Comparison of ENCODE assay signal across 8 cellular contexts in the genomic region with DNA sequence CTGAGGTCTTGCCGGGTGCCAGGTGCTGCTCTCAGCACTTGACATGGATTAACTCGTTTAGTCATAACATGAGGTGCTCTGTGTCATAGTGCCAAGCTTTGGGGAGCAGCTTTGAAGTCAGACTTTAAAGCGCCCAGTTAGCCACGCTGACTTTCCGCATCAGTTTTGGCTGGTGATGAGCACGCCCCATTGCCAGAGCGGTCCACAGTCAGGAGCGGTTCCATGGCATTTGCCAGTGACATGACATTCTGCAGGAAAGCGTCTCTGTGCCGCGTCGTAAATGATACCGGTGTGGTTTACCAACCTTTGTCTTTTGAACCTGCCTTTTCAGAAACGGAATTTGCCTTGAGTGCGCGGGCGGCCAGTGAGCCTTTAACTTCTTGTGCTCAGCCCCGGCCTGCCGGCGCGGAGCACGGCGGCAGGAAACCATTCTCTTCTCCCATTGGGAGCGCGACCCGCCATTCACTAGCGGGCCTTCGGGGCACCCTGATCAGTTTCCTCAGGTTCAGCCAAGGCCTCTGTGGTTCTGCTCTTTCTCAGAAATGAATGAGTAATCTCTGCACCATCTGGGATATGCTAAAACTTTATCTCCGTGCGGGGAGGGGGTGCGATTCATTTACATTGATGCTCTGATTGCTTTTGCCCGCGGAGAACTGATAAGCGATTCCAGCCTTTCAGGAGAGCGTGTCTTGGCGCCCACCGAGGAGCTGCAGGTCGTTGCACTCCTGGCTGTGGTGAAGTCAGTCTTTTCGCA. TPM values are rescaled to one million over a fixed set of nuclear protein-coding genes. Genes with fewer than 3 reads are reported as not detected.
DNase-seq lines count a peak whose midpoint lies in the region; ATAC-seq, FAIRE-seq and TF ChIP-seq lines count a peak whose summit lies in the region.

No MANE protein-coding gene starts in this region.

- H3K9ac ChIP-seq in HUES6 (ENCODE audit: low read length) (no peak overlapping the region), neural cell (ENCODE audit: low read length) (no peak overlapping the region)

- H3K27me3 ChIP-seq in HUES6 (ENCODE audit: control insufficient read depth, insufficient read depth, low read length) (peaks cover 32% of the 10 kb centered on the region), neural cell (ENCODE audit: insufficient read depth, low read depth, low read length) (peaks cover 23% of the 10 kb centered on the region), tibial artery (no peaks in the 10 kb centered on the region)

- H3K9me2 ChIP-seq in neural cell (ENCODE audit: insufficient read depth, low read length), result no peaks in the 10 kb centered on the region

- H3K27ac ChIP-seq in HUES6 (ENCODE audit: low read depth, low read length), result no peak overlapping the region
- no peak overlapping the region for H3K27ac ChIP-seq in neural cell (ENCODE audit: low read length)
- H3K27ac ChIP-seq in tibial artery, result no peak overlapping the region

- no peak for TF ChIP-seq EP300 in neural cell (conservative IDR thresholded peaks at IDR 0.05; ENCODE audit: poor library complexity, severe bottlenecking)

- TF ChIP-seq CTCF in neural cell (IDR thresholded peaks at IDR 0.05; ENCODE audit: poor library complexity, severe bottlenecking) (no peak), tibial artery (IDR thresholded peaks at IDR 0.05) (no peak)

- H3K9me3 ChIP-seq in HUES6 (ENCODE audit: control insufficient read depth, insufficient read depth, low read depth, low read length), result no peaks in the 10 kb centered on the region
- no peaks in the 10 kb centered on the region for H3K9me3 ChIP-seq in neural cell (ENCODE audit: low read length)
- no peaks in the 10 kb centered on the region for H3K9me3 ChIP-seq in tibial artery

- DNase-seq in activated T-helper 1 cell treated with Interleukin-2 at 50 U/mL for 16 hours (ENCODE audit: low read depth) (peak; percentile 8), fibroblast of peridontal ligament (ENCODE audit: extremely low read depth) (peak; percentile 93), tibial artery (peak in 1 of 2 donors; percentile 61), GM12891 (ENCODE audit: insufficient read length, low spot score) (no peak)

- H4K20me1 ChIP-seq in neural cell (ENCODE audit: insufficient read depth), result no peaks in the 10 kb centered on the region

- H3F3A ChIP-seq in neural cell (ENCODE audit: insufficient read depth, low read length, poor library complexity, severe bottlenecking), result no peaks in the 10 kb centered on the region

- no peak for TF ChIP-seq RAD21 in neural cell (conservative IDR thresholded peaks at IDR 0.05)

- no peak overlapping the region for H3K4me2 ChIP-seq in neural cell (ENCODE audit: low read length)

- intact Hi-C loops in tibial artery (cut with DNase I; ENCODE audit: low total_unique reads), result no loop called here

- peaks cover 7% of the 10 kb centered on the region for H3K4me1 ChIP-seq in HUES6 (ENCODE audit: control insufficient read depth, insufficient read depth, low read length)
- H3K4me1 ChIP-seq in tibial artery, result peaks cover 0 to 14% (median 10%) of the 10 kb centered on the region in 4 donors

- no peak overlapping the region for H2AFZ ChIP-seq in neural cell (ENCODE audit: low read depth, low read length)

- peak; percentile 77 for ATAC-seq in GM18511 (IDR thresholded peaks at IDR 0.05; ENCODE audit: unreplicated experiment)
- ATAC-seq in HG02642 (IDR thresholded peaks at IDR 0.05; ENCODE audit: poor library complexity, unreplicated experiment), result no peak

- H3K4me3 ChIP-seq in HUES6 (ENCODE audit: low read depth, low read length) (peak overlapping the region; percentile 46), neural cell (ENCODE audit: low read length) (peak overlapping the region; percentile 52), tibial artery (peak overlapping the region; percentile 34 to 41)

- no peaks in the 10 kb centered on the region for H3K79me2 ChIP-seq in neural cell (replicated peaks; ENCODE audit: insufficient read depth, low read length)

- FAIRE-seq in GM12891 (lab: Jason Lieb, UNC), result no peak

- H3K36me3 ChIP-seq in HUES6 (ENCODE audit: control insufficient read depth, insufficient read depth, low read length) (no peaks in the 10 kb centered on the region), neural cell (ENCODE audit: insufficient read depth, low read length) (no peaks in the 10 kb centered on the region), tibial artery (no peaks in the 10 kb centered on the region)

- no peak for TF ChIP-seq POLR2A in GM12891 (IDR thresholded peaks at IDR 0.05; ENCODE audit: low read depth, low read length)

TF ChIP-seq in neural cell, 6 proteins besides CTCF, POLR2A, EP300 and RAD21:
- TF ChIP-seq MXI1 (conservative IDR thresholded peaks at IDR 0.05; ENCODE audit: poor library complexity, severe bottlenecking), result no peak
- no peak for TF ChIP-seq EZH2 (IDR thresholded peaks at IDR 0.05; ENCODE audit: borderline replicate concordance, insufficient read depth, low read length, poor library complexity, severe bottlenecking)
- TF ChIP-seq SMC3 (conservative IDR thresholded peaks at IDR 0.05; ENCODE audit: poor library complexity), result no peak
- TF ChIP-seq, protein P1, sequence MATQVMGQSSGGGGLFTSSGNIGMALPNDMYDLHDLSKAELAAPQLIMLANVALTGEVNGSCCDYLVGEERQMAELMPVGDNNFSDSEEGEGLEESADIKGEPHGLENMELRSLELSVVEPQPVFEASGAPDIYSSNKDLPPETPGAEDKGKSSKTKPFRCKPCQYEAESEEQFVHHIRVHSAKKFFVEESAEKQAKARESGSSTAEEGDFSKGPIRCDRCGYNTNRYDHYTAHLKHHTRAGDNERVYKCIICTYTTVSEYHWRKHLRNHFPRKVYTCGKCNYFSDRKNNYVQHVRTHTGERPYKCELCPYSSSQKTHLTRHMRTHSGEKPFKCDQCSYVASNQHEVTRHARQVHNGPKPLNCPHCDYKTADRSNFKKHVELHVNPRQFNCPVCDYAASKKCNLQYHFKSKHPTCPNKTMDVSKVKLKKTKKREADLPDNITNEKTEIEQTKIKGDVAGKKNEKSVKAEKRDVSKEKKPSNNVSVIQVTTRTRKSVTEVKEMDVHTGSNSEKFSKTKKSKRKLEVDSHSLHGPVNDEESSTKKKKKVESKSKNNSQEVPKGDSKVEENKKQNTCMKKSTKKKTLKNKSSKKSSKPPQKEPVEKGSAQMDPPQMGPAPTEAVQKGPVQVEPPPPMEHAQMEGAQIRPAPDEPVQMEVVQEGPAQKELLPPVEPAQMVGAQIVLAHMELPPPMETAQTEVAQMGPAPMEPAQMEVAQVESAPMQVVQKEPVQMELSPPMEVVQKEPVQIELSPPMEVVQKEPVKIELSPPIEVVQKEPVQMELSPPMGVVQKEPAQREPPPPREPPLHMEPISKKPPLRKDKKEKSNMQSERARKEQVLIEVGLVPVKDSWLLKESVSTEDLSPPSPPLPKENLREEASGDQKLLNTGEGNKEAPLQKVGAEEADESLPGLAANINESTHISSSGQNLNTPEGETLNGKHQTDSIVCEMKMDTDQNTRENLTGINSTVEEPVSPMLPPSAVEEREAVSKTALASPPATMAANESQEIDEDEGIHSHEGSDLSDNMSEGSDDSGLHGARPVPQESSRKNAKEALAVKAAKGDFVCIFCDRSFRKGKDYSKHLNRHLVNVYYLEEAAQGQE (IDR thresholded peaks at IDR 0.05; ENCODE audit: borderline replicate concordance), result no peak
- TF ChIP-seq TAF1 (IDR thresholded peaks at IDR 0.05; ENCODE audit: low read depth), result no peak
- no peak for TF ChIP-seq POLR2AphosphoS5 (IDR thresholded peaks at IDR 0.05)

TF ChIP-seq in GM12891, 5 proteins besides CTCF, POLR2A, EP300 and RAD21:
- TF ChIP-seq POU2F2 (IDR thresholded peaks at IDR 0.05; ENCODE audit: low read depth, low read length) (no peak), SPI1 (IDR thresholded peaks at IDR 0.05; ENCODE audit: low read depth, low read length) (no peak), POLR2AphosphoS5 (IDR thresholded peaks at IDR 0.05; ENCODE audit: low read depth, low read length) (no peak), TAF1 (IDR thresholded peaks at IDR 0.05; ENCODE audit: low read depth, low read length) (no peak), PAX5 (IDR thresholded peaks at IDR 0.05; ENCODE audit: insufficient read depth, low read length, severe bottlenecking) (no peak)

RNA-seq across cellular contexts. Expression of a gene that starts 1.7 kb away (rescaled TPM):
- polyA plus RNA-seq in neural cell, result not detected in 2 replicates
- polyA minus RNA-seq in neural cell, result not detected in 2 replicates
- polyA plus RNA-seq in GM12891 (2012; ENCODE audit: low read depth, missing spikeins), result not detected
